18 cellular contexts compared by ENCODE assay signal in the genomic region with DNA sequence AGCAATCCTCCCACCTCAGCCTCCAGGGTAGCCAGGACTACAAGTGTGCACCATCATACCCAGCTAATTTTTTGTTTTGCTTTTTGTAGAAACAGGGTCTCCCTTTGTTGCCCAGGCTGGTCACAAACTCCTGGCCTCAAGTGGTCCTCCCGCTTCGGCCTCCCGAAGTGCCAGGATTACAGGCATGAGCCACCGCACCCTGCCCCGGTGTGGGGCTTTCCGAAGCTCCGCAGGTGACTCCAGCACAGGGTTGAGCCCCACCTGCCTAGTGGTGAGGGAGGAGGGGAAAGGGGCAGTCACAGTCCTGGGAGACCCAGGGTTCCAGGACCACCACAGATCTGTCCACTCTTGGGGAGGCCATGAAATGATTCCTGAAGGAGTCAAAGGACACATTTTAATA. TPM values are rescaled to one million over a fixed set of nuclear protein-coding genes. Genes with fewer than 3 reads are reported as not detected.
DNase-seq lines count a peak whose midpoint lies in the region; ATAC-seq, FAIRE-seq and TF ChIP-seq lines count a peak whose summit lies in the region.
"Had no signal": no experiment of that assay in that cellular context is flagged by ENCODE, and none has a peak within 500 bp of the region (broad histone marks: within the 10 kb centered on the region; RNA-seq: fewer than 3 reads in every experiment).

No MANE protein-coding gene starts in this region.

- TF ChIP-seq POLR2A in H1 (IDR thresholded peaks at IDR 0.05; ENCODE audit: control extremely low read depth in 1 of 2, low read depth in 2 of 2, low read length in 2 of 2) (no peak), ovary (IDR thresholded peaks at IDR 0.05) (no peak)

- H4K91ac ChIP-seq in H1 (replicated peaks; ENCODE audit: insufficient read length, low read length), result peak overlapping the region; percentile 15

- TF ChIP-seq EP300 in H1 (IDR thresholded peaks at IDR 0.05; ENCODE audit: borderline replicate concordance in 1 of 2, low read depth in 2 of 2, low read length in 2 of 2), result no peak
- no peak for TF ChIP-seq EP300 in ovary (IDR thresholded peaks at IDR 0.05)

- H3K23ac ChIP-seq in H1 (ENCODE audit: insufficient read length), result no peak overlapping the region

- TF ChIP-seq CTCF in H1 (IDR thresholded peaks at IDR 0.05; ENCODE audit: control extremely low read depth in 1 of 3, insufficient read depth in 1 of 3, low read depth in 1 of 3, low read length in 3 of 3), result no peak
- no peak for TF ChIP-seq CTCF in ovary (IDR thresholded peaks at IDR 0.05)

- no peak overlapping the region for H3K4ac ChIP-seq in H1 (replicated peaks; ENCODE audit: insufficient read length, low read depth, low read length)

- H4K20me1 ChIP-seq in BLaER1 (peaks cover 34% of the 10 kb centered on the region; the same call in 1 of the 2 replicates), H1 (replicated peaks in 1 of 2; ENCODE audit: control insufficient read depth in 1 of 2, insufficient read depth in 2 of 2, low read length in 2 of 2) (no peaks in the 10 kb centered on the region)

- H3K4me3 ChIP-seq in BLaER1 (no peak overlapping the region), H1 (ENCODE audit: extremely low read depth in 1 of 4, insufficient read depth in 2 of 4, low read depth in 3 of 4, low read length in 4 of 4) (no peak overlapping the region), ovary (no peak overlapping the region)
- H3K4me3 ChIP-seq: testis had no signal

- no peak overlapping the region for H3K56ac ChIP-seq in H1 (replicated peaks; ENCODE audit: insufficient read length, low read depth, low read length)

- intact Hi-C loops in ovary (cut with DNase I), result loop anchor here (5.0 to 10.0 kb wide), 6 partner anchors 54 to 477 kb away; a partner anchor contains a TSS

- no peak overlapping the region for H2BK120ac ChIP-seq in H1 (replicated peaks; ENCODE audit: low read depth, low read length)

- no peak overlapping the region for H2BK5ac ChIP-seq in H1 (ENCODE audit: low read depth, low read length)

- H3K27me3 ChIP-seq in BLaER1 (no peaks in the 10 kb centered on the region), H1 (replicated peaks in 1 of 4; ENCODE audit: control insufficient read depth in 3 of 4, extremely low read depth in 1 of 4, insufficient read depth in 3 of 4, low read length in 3 of 4) (no peaks in the 10 kb centered on the region), ovary (no peaks in the 10 kb centered on the region)
- H3K27me3 ChIP-seq: SJCRH30, testis had no signal

- POLR2A ChIA-PET in H1 (lab: Charles Lee; ENCODE audit: partially characterized antibody), result interaction anchor here (0.6 to 3.9 kb wide), 9 partner anchors 12 to 159 kb away, joined by 3 to 27 read pairs (median 4); a partner anchor contains a TSS

- peak overlapping the region; percentile 20 for H3K4me2 ChIP-seq in BLaER1
- H3K4me2 ChIP-seq in H1 (ENCODE audit: insufficient read depth in 1 of 2, low read depth in 2 of 2, low read length in 2 of 2), result no peak overlapping the region

- H3K9ac ChIP-seq in BLaER1, result no peak overlapping the region
- H3K9ac ChIP-seq in H1 (replicated peaks in 1 of 4; ENCODE audit: extremely low read depth in 1 of 4, low read depth in 3 of 4, low read length in 3 of 4), result no peak overlapping the region

- H2BK12ac ChIP-seq in H1 (ENCODE audit: low read depth, low read length), result peak overlapping the region; percentile 13; the same call in 1 of the 2 replicates

- WGBS in H1 (ENCODE audit: extremely low coverage in 1 of 2, insufficient coverage in 1 of 2, insufficient read length in 1 of 2, insufficient replicate concordance in 2 of 2, low coverage in 1 of 2, low lambda C conversion rate in 2 of 2, missing lambda C conversion rate in 1 of 2), 2 experiments, result 84% methylated on average over 7 of the region's 7 CpGs; no CpG with 5 or more reads in 1 of the 2 experiments
- WGBS in ovary, 3 donors, result 79 to 96% (median 94%) methylated on average over 7 of the region's 7 CpGs

- H3K18ac ChIP-seq in H1 (ENCODE audit: extremely low read depth, low read length), result no peak overlapping the region

- H3K4me1 ChIP-seq in BLaER1, result peaks cover 60% of the 10 kb centered on the region
- H3K4me1 ChIP-seq in H1 (replicated peaks in 1 of 4; ENCODE audit: control insufficient read depth in 3 of 4, insufficient read depth in 4 of 4, low read length in 3 of 4), result peaks cover 0 to 8% (median 4%) of the 10 kb centered on the region in 4 experiments; a peak in 3 of 7 replicates
- H3K4me1 ChIP-seq in ovary (ENCODE audit: insufficient read depth), result peaks cover 2% of the 10 kb centered on the region

- H2AFZ ChIP-seq in H1 (ENCODE audit: low read length), result peak overlapping the region; percentile 71; the same call in 1 of the 2 replicates

- no peak overlapping the region for H2BK20ac ChIP-seq in H1 (ENCODE audit: low read length)

- no peaks in the 10 kb centered on the region for H3K23me2 ChIP-seq in H1 (ENCODE audit: low read depth, low read length)

- H4K8ac ChIP-seq in H1 (ENCODE audit: extremely low read depth, insufficient read depth, low read length), result no peak overlapping the region

- ATAC-seq in HG03439 (IDR thresholded peaks at IDR 0.05; ENCODE audit: unreplicated experiment) (peak; percentile 10), HG03442 (IDR thresholded peaks at IDR 0.05; ENCODE audit: unreplicated experiment) (no peak)

- H3K27ac ChIP-seq in BLaER1, result no peak overlapping the region
- no peak overlapping the region for H3K27ac ChIP-seq in H1 (ENCODE audit: low read depth, low read length)
- H3K27ac ChIP-seq in ovary, result no peak overlapping the region
- H3K27ac ChIP-seq: SJCRH30, testis had no signal

- H3K9me3 ChIP-seq in BLaER1 (no peaks in the 10 kb centered on the region), H1 (ENCODE audit: insufficient read depth in 2 of 2, low read depth in 1 of 2, low read length in 1 of 2) (no peaks in the 10 kb centered on the region), ovary (no peaks in the 10 kb centered on the region)
- H3K9me3 ChIP-seq: SJCRH30, testis had no signal

- H3K36me3 ChIP-seq in BLaER1 (peaks cover 30% of the 10 kb centered on the region), H1 (ENCODE audit: control insufficient read depth in 2 of 4, insufficient read depth in 4 of 4, low read length in 3 of 4) (peaks cover 0 to 3% (median 0%) of the 10 kb centered on the region in 4 experiments; a peak in 1 of 8 replicates), ovary (no peaks in the 10 kb centered on the region)
- H3K36me3 ChIP-seq: SJCRH30 had no signal

- no peak overlapping the region for H3K14ac ChIP-seq in H1 (ENCODE audit: insufficient read length)

- no peak for TF ChIP-seq RAD21 in H1 (IDR thresholded peaks at IDR 0.05 in 1 of 2, conservative IDR thresholded peaks at IDR 0.05 in 1 of 2; ENCODE audit: low read depth in 2 of 2, low read length in 2 of 2)

- no peak overlapping the region for H2AK5ac ChIP-seq in H1 (ENCODE audit: low read depth, low read length)

- no peak for FAIRE-seq in H1 (lab: Jason Lieb, UNC)
- FAIRE-seq: endometrium had no signal

- no peaks in the 10 kb centered on the region for H3K79me1 ChIP-seq in H1 (ENCODE audit: low read depth, low read length)

- CTCF ChIA-PET in H1 (lab: Charles Lee; ENCODE audit: partially characterized antibody), result interaction anchor here (0.6 to 8.1 kb wide), 67 partner anchors 8 to 537 kb away, joined by 3 to 107 read pairs (median 6); a partner anchor contains a TSS

- H3K79me2 ChIP-seq in H1 (ENCODE audit: control insufficient read depth in 1 of 2, insufficient read depth in 2 of 2, low read length in 2 of 2), result no peaks in the 10 kb centered on the region

- H4K5ac ChIP-seq in H1 (ENCODE audit: insufficient read length, low read depth, low read length), result no peak overlapping the region

- DNase-seq in H1 (ENCODE audit: low read depth in 1 of 2, low spot score in 2 of 2) (no peak), ovary (peak in 3 of 5 donors; percentile 36 to 48 (median 43)), DMS79 treated with DMSO at 0.1 percent for 48 hours (lab: John Stamatoyannopoulos, UW) (no peak), COLO829 (ENCODE audit: low spot score) (no peak), NCI-H1930 (lab: John Stamatoyannopoulos, UW) (no peak)

- no peak overlapping the region for H2BK15ac ChIP-seq in H1 (ENCODE audit: low read length)

TF ChIP-seq in H1, 55 proteins besides CTCF, POLR2A, EP300 and RAD21 (continues in another document):
- TF ChIP-seq SAP30 (IDR thresholded peaks at IDR 0.05; ENCODE audit: insufficient read depth, insufficient replicate concordance, low read length), result no peak

RNA-seq across cellular contexts. Expression of a gene that starts 5.2 kb away (rescaled TPM):
- not detected in 2 replicates for total RNA-seq in H1 (2021; fragmentation: NEBNext Ultra II Directional; extraction: Animal tissue kit (Norgen Biotek cat#: 25700))
- polyA plus RNA-seq in H1 (2011; rRNA removed) (not detected in 2 replicates), ovary (not detected)
- polyA plus RNA-seq in H1 (2011; cell fraction: cytosol; rRNA removed), result not detected
- not detected for polyA plus RNA-seq in H1 (2011; cell fraction: nucleus; rRNA removed)
- polyA plus RNA-seq in H1 (2012, experiment 1 of 2), result not detected in 4 replicates
- polyA plus RNA-seq in H1 (2012, experiment 2 of 2), result not detected
- polyA plus RNA-seq in H1 (2013, experiment 1 of 2), result not detected
- not detected for polyA plus RNA-seq in H1 (2013, experiment 2 of 2)
- not detected in 2 replicates for polyA minus RNA-seq in H1 (2011; rRNA and poly(A)+ RNA removed)
- polyA minus RNA-seq in H1 (2011; cell fraction: cytosol; rRNA and poly(A)+ RNA removed), result not detected
- polyA minus RNA-seq in H1 (2011; cell fraction: nucleus; rRNA and poly(A)+ RNA removed), result not detected
- total RNA-seq in ovary, result not detected
- total RNA-seq: activated CD4-positive, alpha-beta memory T cell treated with anti-CD3 and anti-CD28 coated beads, Interleukin-2, amount 10 ng/mL, durations not matched to agents 7 days and 5 days; cerebellum; fibroblast of villous mesenchyme; H9; kidney epithelial cell; natural killer cell; SJCRH30; T-helper 17 cell; testis had no signal

RNA-seq across cellular contexts. Expression of a gene that starts 19.0 kb away (rescaled TPM):
- 83.4 and 83.8 TPM in 2 replicates for total RNA-seq in H1 (2021; fragmentation: NEBNext Ultra II Directional; extraction: Animal tissue kit (Norgen Biotek cat#: 25700))
- polyA plus RNA-seq in H1 (2011; rRNA removed), result 42.6 and 61.3 TPM in 2 replicates
- 101 TPM for polyA plus RNA-seq in H1 (2011; cell fraction: cytosol; rRNA removed)
- 167 TPM for polyA plus RNA-seq in H1 (2011; cell fraction: nucleus; rRNA removed)
- polyA plus RNA-seq in H1 (2012, experiment 1 of 2), result 84.7 to 102 TPM (median 94.1 TPM) in 4 replicates
- 63.0 TPM for polyA plus RNA-seq in H1 (2012, experiment 2 of 2)
- polyA plus RNA-seq in H1 (2013, experiment 1 of 2), result 232 TPM
- 228 TPM for polyA plus RNA-seq in H1 (2013, experiment 2 of 2)
- polyA minus RNA-seq in H1 (2011; rRNA and poly(A)+ RNA removed), result 46.1 and 50.2 TPM in 2 replicates
- 25.8 TPM for polyA minus RNA-seq in H1 (2011; cell fraction: cytosol; rRNA and poly(A)+ RNA removed)
- 47.1 TPM for polyA minus RNA-seq in H1 (2011; cell fraction: nucleus; rRNA and poly(A)+ RNA removed)
- 10 to 100 TPM in 1 of 7 donors, 1 to 10 TPM in 5, under 1 TPM in 1; 0.76 to 19.3 (median 4.6) TPM for total RNA-seq in ovary
- polyA plus RNA-seq in ovary, result under 1 TPM; 0.38 to 0.86 TPM
- total RNA-seq: activated CD4-positive, alpha-beta memory T cell treated with anti-CD3 and anti-CD28 coated beads, Interleukin-2, amount 10 ng/mL, durations not matched to agents 7 days and 5 days; natural killer cell; T-helper 17 cell had no signal

RNA-seq across cellular contexts. Expression of a gene that starts 55.8 kb away (rescaled TPM):
- 68.6 and 75.8 TPM in 2 replicates for total RNA-seq in H1 (2021; fragmentation: NEBNext Ultra II Directional; extraction: Animal tissue kit (Norgen Biotek cat#: 25700))
- polyA plus RNA-seq in H1 (2011; rRNA removed) (12.1 and 13.8 TPM in 2 replicates), ovary (10 to 100 TPM; 27.4 to 71.1 TPM)
- 25.4 TPM for polyA plus RNA-seq in H1 (2011; cell fraction: cytosol; rRNA removed)
- polyA plus RNA-seq in H1 (2011; cell fraction: nucleus; rRNA removed), result 26.6 TPM
- 33.6 to 61.3 TPM (median 38.1 TPM) in 4 replicates for polyA plus RNA-seq in H1 (2012, experiment 1 of 2)
- polyA plus RNA-seq in H1 (2012, experiment 2 of 2), result 4.3 TPM
- polyA plus RNA-seq in H1 (2013, experiment 1 of 2), result 98.5 TPM
- polyA plus RNA-seq in H1 (2013, experiment 2 of 2), result 87.2 TPM
- polyA minus RNA-seq in H1 (2011; rRNA and poly(A)+ RNA removed), result 18.7 and 22.1 TPM in 2 replicates
- 18.1 TPM for polyA minus RNA-seq in H1 (2011; cell fraction: cytosol; rRNA and poly(A)+ RNA removed)
- 46.1 TPM for polyA minus RNA-seq in H1 (2011; cell fraction: nucleus; rRNA and poly(A)+ RNA removed)
- 10 to 100 TPM; 32.4 to 71.1 (median 56.1) TPM for total RNA-seq in ovary

Comparison
In these comparisons a context has a peak if more than half of its experiments do, and no peak if none do; other contexts are left out.
1. DNase-seq: peak in ovary (3 of 5); none in H1 (0 of 2), DMS79 treated with DMSO at 0.1 percent for 48 hours (single experiment), COLO829 (single experiment) and NCI-H1930 (0 of 2).